Comparison of ENCODE assay signal across 8 cellular contexts in the genomic region with DNA sequence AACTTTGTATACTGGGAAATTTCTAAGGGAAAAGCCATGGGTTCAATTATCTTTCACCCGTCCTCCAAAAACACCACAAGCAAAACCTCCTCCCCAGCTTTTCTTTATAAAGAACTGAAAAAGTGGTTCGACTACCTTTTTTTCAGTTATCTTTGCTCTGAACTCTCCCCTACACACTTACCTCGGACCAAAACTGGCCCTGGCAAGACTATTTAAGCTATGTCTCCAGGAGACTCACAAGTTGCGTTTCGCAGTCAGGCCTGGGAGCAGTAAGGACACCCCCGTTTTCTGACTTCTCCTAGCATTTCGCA. TPM values are rescaled to one million over a fixed set of nuclear protein-coding genes. Genes with fewer than 3 reads are reported as not detected.
DNase-seq lines count a peak whose midpoint lies in the region; ATAC-seq and TF ChIP-seq lines count a peak whose summit lies in the region.

No MANE protein-coding gene starts in this region.

- H3K36me3 ChIP-seq in SJCRH30 (peaks cover 9% of the 10 kb centered on the region), skeletal muscle tissue (ENCODE audit: control insufficient read depth in 3 of 3, insufficient read depth in 3 of 3, low read length in 3 of 3) (no peaks in the 10 kb centered on the region)

- H3K9me3 ChIP-seq in SJCRH30 (replicated peaks): no peaks in the 10 kb centered on the region
- no peaks in the 10 kb centered on the region for H3K9me3 ChIP-seq in skeletal muscle tissue (ENCODE audit: control insufficient read depth in 3 of 3, low read length in 3 of 3)

- DNase-seq in SHP77 treated with DMSO at 0.1 percent for 48 hours (lab: John Stamatoyannopoulos, UW): peak; percentile 7
- DNase-seq in SHP77 (lab: John Stamatoyannopoulos, UW): no peak
- DNase-seq in SJCRH30: no peak
- DNase-seq in fibroblast of the aortic adventitia (ENCODE audit: low read depth): no peak
- no peak for DNase-seq in NCI-H1930 (lab: John Stamatoyannopoulos, UW)
- no peak for DNase-seq in SK-N-DZ (ENCODE audit: low spot score)

- peak overlapping the region; percentile 96 to 98 (median 97) for H3K9ac ChIP-seq in skeletal muscle tissue (ENCODE audit: low read depth in 1 of 3, low read length in 3 of 3)

- H3K4me1 ChIP-seq in SJCRH30 (peaks cover 5% of the 10 kb centered on the region), skeletal muscle tissue (ENCODE audit: control insufficient read depth in 3 of 3, insufficient read depth in 3 of 3, low read length in 3 of 3) (peaks cover 6 to 23% (median 19%) of the 10 kb centered on the region in 3 donors)

- H3K27me3 ChIP-seq in SJCRH30: no peaks in the 10 kb centered on the region
- H3K27me3 ChIP-seq in skeletal muscle tissue (ENCODE audit: control insufficient read depth in 3 of 3, insufficient read depth in 3 of 3, low read length in 3 of 3): no peaks in the 10 kb centered on the region

- TF ChIP-seq CTCF in fibroblast of the aortic adventitia (IDR thresholded peaks at IDR 0.05; ENCODE audit: insufficient read depth, low read length): no peak

- no peak for ATAC-seq in GM19035 (IDR thresholded peaks at IDR 0.05; ENCODE audit: unreplicated experiment)

- H3K27ac ChIP-seq in SJCRH30: peak overlapping the region; percentile 79
- H3K27ac ChIP-seq in skeletal muscle tissue (ENCODE audit: low read depth, low read length): peak overlapping the region; percentile 93

- H3K4me3 ChIP-seq in SJCRH30 (peak overlapping the region; percentile 90), fibroblast of the aortic adventitia (ENCODE audit: low read depth, low read length) (peak overlapping the region; percentile 93), skeletal muscle tissue (ENCODE audit: low read length in 3 of 3) (peak overlapping the region; percentile 80 to 100 (median 94))

RNA-seq across cellular contexts. Expression of a gene that starts 0.6 kb away (rescaled TPM):
- total RNA-seq in SJCRH30 (2014; rRNA removed; shearing (Covaris generic)): 85.8 and 103 TPM in 2 replicates
- total RNA-seq in fibroblast of the aortic adventitia (ENCODE audit: low replicate concordance) (116 and 176 TPM in 2 replicates), skeletal muscle tissue (40.7 TPM)
- 79.6 and 80.5 TPM in 2 replicates for polyA plus RNA-seq in SK-N-DZ (2014; cell fraction: cytosol; rRNA removed)
- polyA plus RNA-seq in SK-N-DZ (2014; cell fraction: nucleus; rRNA removed): 43.5 and 56.6 TPM in 2 replicates

RNA-seq across cellular contexts. Expression of a gene that starts 15.3 kb away (rescaled TPM):
- 17.9 and 19.1 TPM in 2 replicates for total RNA-seq in SJCRH30 (2014; rRNA removed; shearing (Covaris generic))
- total RNA-seq in fibroblast of the aortic adventitia (ENCODE audit: low replicate concordance): 30.9 and 50.5 TPM in 2 replicates
- total RNA-seq in skeletal muscle tissue: 50.1 TPM
- 39.1 and 44.4 TPM in 2 replicates for polyA plus RNA-seq in SK-N-DZ (2014; cell fraction: cytosol; rRNA removed)
- 14.5 and 16.0 TPM in 2 replicates for polyA plus RNA-seq in SK-N-DZ (2014; cell fraction: nucleus; rRNA removed)
